1 cellular context compared by ENCODE assay signal in the genomic region with DNA sequence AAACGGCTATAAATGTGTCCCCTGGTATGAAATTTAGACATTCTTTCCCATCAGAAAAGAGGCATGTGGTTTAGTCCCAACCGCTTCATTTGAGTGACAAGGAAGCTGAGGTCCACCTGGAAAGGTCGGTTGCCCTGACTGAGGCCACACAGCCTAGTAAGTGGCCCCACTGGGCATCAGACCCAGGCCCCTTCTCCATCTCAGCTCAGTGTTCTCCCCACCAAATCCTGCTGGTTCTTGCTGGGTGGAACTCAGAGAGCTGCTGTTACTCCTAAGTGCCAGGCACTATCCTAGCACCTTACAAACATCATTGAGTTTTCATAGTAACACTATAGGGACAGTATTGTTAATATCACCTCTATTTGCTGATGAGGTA.
TF ChIP-seq lines count a peak whose summit lies in the region.

No MANE protein-coding gene starts in this region.

TF ChIP-seq in K562, 482 proteins besides CTCF, POLR2A, EP300 and RAD21:
- TF ChIP-seq, protein P1, sequence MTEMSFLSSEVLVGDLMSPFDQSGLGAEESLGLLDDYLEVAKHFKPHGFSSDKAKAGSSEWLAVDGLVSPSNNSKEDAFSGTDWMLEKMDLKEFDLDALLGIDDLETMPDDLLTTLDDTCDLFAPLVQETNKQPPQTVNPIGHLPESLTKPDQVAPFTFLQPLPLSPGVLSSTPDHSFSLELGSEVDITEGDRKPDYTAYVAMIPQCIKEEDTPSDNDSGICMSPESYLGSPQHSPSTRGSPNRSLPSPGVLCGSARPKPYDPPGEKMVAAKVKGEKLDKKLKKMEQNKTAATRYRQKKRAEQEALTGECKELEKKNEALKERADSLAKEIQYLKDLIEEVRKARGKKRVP (CRISPR knock-in tag; IDR thresholded peaks at IDR 0.05) = no peak
- TF ChIP-seq SIN3B (IDR thresholded peaks at IDR 0.05; ENCODE audit: low read depth) (no peak), KDM5B (IDR thresholded peaks at IDR 0.05; ENCODE audit: insufficient replicate concordance, low read depth, low read length) (peak; percentile 35), STAT5B (CRISPR knock-in tag; IDR thresholded peaks at IDR 0.05) (no peak), WHSC1 (IDR thresholded peaks at IDR 0.05; ENCODE audit: low read length) (peak; percentile 26), BRD9 (IDR thresholded peaks at IDR 0.05; ENCODE audit: low read depth, partially characterized antibody) (peak; percentile 32), TRIM28 (IDR thresholded peaks at IDR 0.05) (no peak), ESRRA (IDR thresholded peaks at IDR 0.05; ENCODE audit: borderline replicate concordance, low read depth) (0 out of 2 replicates have a peak, but pooled peaks have one; percentile 6), ELF4 (CRISPR knock-in tag; IDR thresholded peaks at IDR 0.05) (no peak)
- TF ChIP-seq, protein P2, sequence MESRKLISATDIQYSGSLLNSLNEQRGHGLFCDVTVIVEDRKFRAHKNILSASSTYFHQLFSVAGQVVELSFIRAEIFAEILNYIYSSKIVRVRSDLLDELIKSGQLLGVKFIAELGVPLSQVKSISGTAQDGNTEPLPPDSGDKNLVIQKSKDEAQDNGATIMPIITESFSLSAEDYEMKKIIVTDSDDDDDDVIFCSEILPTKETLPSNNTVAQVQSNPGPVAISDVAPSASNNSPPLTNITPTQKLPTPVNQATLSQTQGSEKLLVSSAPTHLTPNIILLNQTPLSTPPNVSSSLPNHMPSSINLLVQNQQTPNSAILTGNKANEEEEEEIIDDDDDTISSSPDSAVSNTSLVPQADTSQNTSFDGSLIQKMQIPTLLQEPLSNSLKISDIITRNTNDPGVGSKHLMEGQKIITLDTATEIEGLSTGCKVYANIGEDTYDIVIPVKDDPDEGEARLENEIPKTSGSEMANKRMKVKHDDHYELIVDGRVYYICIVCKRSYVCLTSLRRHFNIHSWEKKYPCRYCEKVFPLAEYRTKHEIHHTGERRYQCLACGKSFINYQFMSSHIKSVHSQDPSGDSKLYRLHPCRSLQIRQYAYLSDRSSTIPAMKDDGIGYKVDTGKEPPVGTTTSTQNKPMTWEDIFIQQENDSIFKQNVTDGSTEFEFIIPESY (CRISPR knock-in tag; IDR thresholded peaks at IDR 0.05) = no peak
- TF ChIP-seq, protein P3, sequence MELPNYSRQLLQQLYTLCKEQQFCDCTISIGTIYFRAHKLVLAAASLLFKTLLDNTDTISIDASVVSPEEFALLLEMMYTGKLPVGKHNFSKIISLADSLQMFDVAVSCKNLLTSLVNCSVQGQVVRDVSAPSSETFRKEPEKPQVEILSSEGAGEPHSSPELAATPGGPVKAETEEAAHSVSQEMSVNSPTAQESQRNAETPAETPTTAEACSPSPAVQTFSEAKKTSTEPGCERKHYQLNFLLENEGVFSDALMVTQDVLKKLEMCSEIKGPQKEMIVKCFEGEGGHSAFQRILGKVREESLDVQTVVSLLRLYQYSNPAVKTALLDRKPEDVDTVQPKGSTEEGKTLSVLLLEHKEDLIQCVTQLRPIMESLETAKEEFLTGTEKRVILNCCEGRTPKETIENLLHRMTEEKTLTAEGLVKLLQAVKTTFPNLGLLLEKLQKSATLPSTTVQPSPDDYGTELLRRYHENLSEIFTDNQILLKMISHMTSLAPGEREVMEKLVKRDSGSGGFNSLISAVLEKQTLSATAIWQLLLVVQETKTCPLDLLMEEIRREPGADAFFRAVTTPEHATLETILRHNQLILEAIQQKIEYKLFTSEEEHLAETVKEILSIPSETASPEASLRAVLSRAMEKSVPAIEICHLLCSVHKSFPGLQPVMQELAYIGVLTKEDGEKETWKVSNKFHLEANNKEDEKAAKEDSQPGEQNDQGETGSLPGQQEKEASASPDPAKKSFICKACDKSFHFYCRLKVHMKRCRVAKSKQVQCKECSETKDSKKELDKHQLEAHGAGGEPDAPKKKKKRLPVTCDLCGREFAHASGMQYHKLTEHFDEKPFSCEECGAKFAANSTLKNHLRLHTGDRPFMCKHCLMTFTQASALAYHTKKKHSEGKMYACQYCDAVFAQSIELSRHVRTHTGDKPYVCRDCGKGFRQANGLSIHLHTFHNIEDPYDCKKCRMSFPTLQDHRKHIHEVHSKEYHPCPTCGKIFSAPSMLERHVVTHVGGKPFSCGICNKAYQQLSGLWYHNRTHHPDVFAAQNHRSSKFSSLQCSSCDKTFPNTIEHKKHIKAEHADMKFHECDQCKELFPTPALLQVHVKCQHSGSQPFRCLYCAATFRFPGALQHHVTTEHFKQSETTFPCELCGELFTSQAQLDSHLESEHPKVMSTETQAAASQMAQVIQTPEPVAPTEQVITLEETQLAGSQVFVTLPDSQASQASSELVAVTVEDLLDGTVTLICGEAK (IDR thresholded peaks at IDR 0.05) = peak; percentile 25; the same call in 1 of the 2 replicates
- TF ChIP-seq, protein P3 (CRISPR knock-in tag; IDR thresholded peaks at IDR 0.05) = no peak
- TF ChIP-seq, protein P4, sequence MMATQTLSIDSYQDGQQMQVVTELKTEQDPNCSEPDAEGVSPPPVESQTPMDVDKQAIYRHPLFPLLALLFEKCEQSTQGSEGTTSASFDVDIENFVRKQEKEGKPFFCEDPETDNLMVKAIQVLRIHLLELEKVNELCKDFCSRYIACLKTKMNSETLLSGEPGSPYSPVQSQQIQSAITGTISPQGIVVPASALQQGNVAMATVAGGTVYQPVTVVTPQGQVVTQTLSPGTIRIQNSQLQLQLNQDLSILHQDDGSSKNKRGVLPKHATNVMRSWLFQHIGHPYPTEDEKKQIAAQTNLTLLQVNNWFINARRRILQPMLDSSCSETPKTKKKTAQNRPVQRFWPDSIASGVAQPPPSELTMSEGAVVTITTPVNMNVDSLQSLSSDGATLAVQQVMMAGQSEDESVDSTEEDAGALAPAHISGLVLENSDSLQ (IDR thresholded peaks at IDR 0.05) = peak; percentile 72
TF ChIP-seq in K562: peak in this region for 6.
